Comparison of ENCODE assay signal across 8 cellular contexts in the genomic region with DNA sequence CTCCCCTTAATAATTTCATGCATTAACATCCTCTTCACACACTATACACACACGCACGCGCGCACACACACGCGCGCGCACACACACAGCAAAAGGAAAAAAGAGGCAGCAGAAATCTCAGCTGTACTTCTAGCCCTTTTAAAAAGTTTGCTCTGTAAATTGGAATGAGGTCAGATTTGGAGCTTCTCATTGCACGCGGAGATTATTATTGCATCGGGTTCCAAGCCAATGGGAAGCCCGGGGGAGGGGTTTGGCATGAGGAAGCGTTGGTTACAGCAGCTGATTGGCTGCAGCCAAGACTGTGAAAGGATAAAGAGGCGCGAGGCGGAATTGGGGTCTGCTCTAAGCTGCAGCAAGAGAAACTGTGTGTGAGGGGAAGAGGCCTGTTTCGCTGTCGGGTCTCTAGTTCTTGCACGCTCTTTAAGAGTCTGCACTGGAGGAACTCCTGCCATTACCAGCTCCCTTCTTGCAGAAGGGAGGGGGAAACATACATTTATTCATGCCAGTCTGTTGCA. TPM values are rescaled to one million over a fixed set of nuclear protein-coding genes. Genes with fewer than 3 reads are reported as not detected.
DNase-seq lines count a peak whose midpoint lies in the region; ATAC-seq and TF ChIP-seq lines count a peak whose summit lies in the region.

Gene SOX4, plus strand, starts transcription at position 340 of the 515 bp plus-strand sequence. CDS start 784 bp downstream, outside the sequence.

- peak; percentile 99 for DNase-seq in NCI-H1048 (lab: John Stamatoyannopoulos, UW)
- peak; percentile 99 for DNase-seq in SK-MEL-5 (ENCODE audit: low read depth, low spot score)
- DNase-seq in amygdala (lab: John Stamatoyannopoulos, UW) = peak; percentile 12 to 94 (median 82)
- peak; percentile 95 for DNase-seq in cardiac septum (ENCODE audit: low spot score)
- peak; percentile 98 for DNase-seq in osteoblast (ENCODE audit: insufficient read length, low spot score, missing footprints)
- DNase-seq in NK-92 treated with Interleukin-12 subunit alpha and Interleukin-12 subunit beta, amount 100 ng/mL, for 24 hours (lab: John Stamatoyannopoulos, UW) = no peak

- H3K27ac ChIP-seq in osteoblast (ENCODE audit: low read depth, low read length) = peak within 1 kb of the TSS; percentile 83

- ATAC-seq in HG02678 (IDR thresholded peaks at IDR 0.05; ENCODE audit: unreplicated experiment) = peak; percentile 64

- H3K27me3 ChIP-seq in osteoblast (ENCODE audit: insufficient read depth, low read length) = peaks cover 3% of the 10 kb centered on the region

- peaks cover 33% of the 10 kb centered on the region for H3K79me2 ChIP-seq in osteoblast (ENCODE audit: insufficient read depth, low read length)

- H3K36me3 ChIP-seq in osteoblast (ENCODE audit: insufficient read depth, low read length) = no peaks in the 10 kb centered on the region

- H2AFZ ChIP-seq in osteoblast (ENCODE audit: low read length) = peak within 1 kb of the TSS; percentile 90

- H3K4me2 ChIP-seq in osteoblast (ENCODE audit: insufficient read depth, low read length) = peak within 1 kb of the TSS; percentile 98

- H3K4me3 ChIP-seq in osteoblast (ENCODE audit: insufficient read depth, low read length) = peak within 1 kb of the TSS; percentile 94

- TF ChIP-seq POLR2A in GM15510 (IDR thresholded peaks at IDR 0.05; ENCODE audit: borderline replicate concordance, extremely low read depth, insufficient read length) = peak; percentile 98

- peaks cover 13% of the 10 kb centered on the region for H3K4me1 ChIP-seq in osteoblast (ENCODE audit: insufficient read depth, low read length)

- intact Hi-C loops in cardiac septum (cut with DNase I) = no loop called here

- no peaks in the 10 kb centered on the region for H3K9me3 ChIP-seq in osteoblast (ENCODE audit: low read depth, low read length)

- no peak for TF ChIP-seq CTCF in osteoblast (IDR thresholded peaks at IDR 0.05; ENCODE audit: extremely low read depth, low read depth, low read length)

- in situ Hi-C loops in SK-MEL-5 (cut with HindIII; ENCODE audit: low pct_unique_long_range_greater_than_20kb, low sequenced_read_pairs) = no loop called here

- H4K20me1 ChIP-seq in osteoblast (ENCODE audit: insufficient read depth, low read length) = peaks cover 3% of the 10 kb centered on the region

RNA-seq across cellular contexts. Expression of gene SOX4, which starts in this region (rescaled TPM):
- total RNA-seq in SK-MEL-5 (2014; rRNA removed; shearing (Covaris generic)) = 25.8 and 28.4 TPM in 2 replicates
- 22.1 and 27.9 TPM in 2 replicates for polyA plus RNA-seq in SK-MEL-5 (2015; cell fraction: cytosol; rRNA removed)
- 24.7 and 26.6 TPM in 2 replicates for polyA plus RNA-seq in SK-MEL-5 (2015; cell fraction: nucleus; rRNA removed)
- total RNA-seq in cardiac septum = 9.8 TPM
- 77.5 and 81.1 TPM in 2 replicates for total RNA-seq in osteoblast
